Comparison of ENCODE assay signal across 1 cellular context in the genomic region with DNA sequence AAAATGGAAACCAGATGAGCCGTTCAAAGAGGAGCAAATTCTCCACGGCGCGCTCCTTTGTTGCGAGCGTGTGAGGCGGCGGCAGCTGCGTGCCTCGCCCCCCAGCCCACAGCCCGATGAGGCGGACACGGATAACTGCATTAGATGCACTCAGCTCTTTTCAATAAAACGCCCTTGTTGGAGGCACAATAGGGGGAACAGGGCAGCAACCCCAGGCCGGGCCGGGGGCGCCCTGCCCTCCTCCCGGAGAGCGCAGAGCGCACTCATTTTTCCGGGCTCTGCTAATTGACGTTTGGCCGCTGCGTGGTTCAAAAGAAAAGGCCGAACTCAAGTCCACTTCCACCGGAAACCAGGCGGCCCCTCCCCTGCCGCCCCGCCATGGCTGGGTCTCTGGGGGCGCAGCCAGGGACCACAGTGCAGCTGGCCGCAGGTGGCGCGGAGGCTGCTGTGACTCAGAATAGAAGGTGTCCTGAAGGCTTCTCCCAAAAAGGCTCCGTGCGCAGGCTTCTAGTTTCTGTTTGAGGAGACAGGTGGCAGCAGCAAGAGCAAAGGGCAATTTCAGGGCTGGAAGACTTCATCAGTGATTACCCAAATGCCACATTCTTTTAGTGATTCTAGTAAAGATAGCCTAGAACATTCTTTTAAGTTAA.
A peak's percentile ranks its signal among the peaks of the same experiment; 100 is the strongest.
TF ChIP-seq lines count a peak whose summit lies in the region.

No MANE protein-coding gene starts in this region.

TF ChIP-seq in HepG2, 621 proteins besides CTCF, POLR2A, EP300 and RAD21 (continued from another document and continues in another):
- TF ChIP-seq ZNF282 (IDR thresholded peaks at IDR 0.05; ENCODE audit: partially characterized antibody) (no peak), LCORL (IDR thresholded peaks at IDR 0.05) (no peak), LCORL (CRISPR knock-in tag; IDR thresholded peaks at IDR 0.05) (peak; percentile 61; the same call in 1 of the 2 replicates), ZNF563 (CRISPR knock-in tag; IDR thresholded peaks at IDR 0.05) (no peak), ZNF607 (CRISPR knock-in tag; IDR thresholded peaks at IDR 0.05; ENCODE audit: borderline replicate concordance) (no peak), BRD4 (CRISPR knock-in tag; IDR thresholded peaks at IDR 0.05) (peak; percentile 84), TOE1 (CRISPR knock-in tag; IDR thresholded peaks at IDR 0.05) (no peak), PHF21A (CRISPR knock-in tag; IDR thresholded peaks at IDR 0.05) (peak; percentile 94), POGZ (CRISPR knock-in tag; IDR thresholded peaks at IDR 0.05) (no peak; the same call in none of the 2 replicates), ZC3H13 (CRISPR knock-in tag; IDR thresholded peaks at IDR 0.05) (no peak), JUN (CRISPR knock-in tag; IDR thresholded peaks at IDR 0.05) (no peak; the same call in 1 of the 2 replicates), PTBP1 (IDR thresholded peaks at IDR 0.05; ENCODE audit: low read depth, low read length, poor library complexity, severe bottlenecking) (no peak), ZFP36L2 (CRISPR knock-in tag; IDR thresholded peaks at IDR 0.05) (no peak; the same call in 1 of the 2 replicates), CBX2 (IDR thresholded peaks at IDR 0.05; ENCODE audit: low read depth, low read length) (no peak), CBX2 (CRISPR knock-in tag; IDR thresholded peaks at IDR 0.05; ENCODE audit: low read depth) (no peak), BHLHE40 (IDR thresholded peaks at IDR 0.05; ENCODE audit: low read length) (no peak), RBAK (CRISPR knock-in tag; IDR thresholded peaks at IDR 0.05) (no peak), ZNF343 (CRISPR knock-in tag; IDR thresholded peaks at IDR 0.05) (no peak), JDP2 (CRISPR knock-in tag; IDR thresholded peaks at IDR 0.05; ENCODE audit: borderline replicate concordance) (no peak), RBM22 (optimal IDR thresholded peaks at IDR 0.05; ENCODE audit: low read length) (peak; percentile 36), PRPF4 (IDR thresholded peaks at IDR 0.05; ENCODE audit: low read depth, low read length, poor library complexity, severe bottlenecking) (no peak), GMEB1 (CRISPR knock-in tag; IDR thresholded peaks at IDR 0.05; ENCODE audit: borderline replicate concordance) (peak; percentile 50; the same call in 1 of the 2 replicates), TEF (CRISPR knock-in tag; IDR thresholded peaks at IDR 0.05) (no peak), FOXK1 (CRISPR knock-in tag; IDR thresholded peaks at IDR 0.05; ENCODE audit: borderline replicate concordance, low read depth) (peak; percentile 12; the same call in 1 of the 2 replicates), ZNF234 (CRISPR knock-in tag; conservative IDR thresholded peaks at IDR 0.05) (no peak), NCOA5 (CRISPR knock-in tag; IDR thresholded peaks at IDR 0.05) (no peak), HNRNPUL1 (IDR thresholded peaks at IDR 0.05; ENCODE audit: low read depth, low read length) (no peak), MXI1 (IDR thresholded peaks at IDR 0.05; ENCODE audit: borderline replicate concordance, low read depth, low read length) (peak; percentile 55; the same call in 1 of the 3 replicates), ZNF124 (CRISPR knock-in tag; IDR thresholded peaks at IDR 0.05) (no peak), AKAP8 (CRISPR knock-in tag; IDR thresholded peaks at IDR 0.05) (peak; percentile 38; the same call in 1 of the 2 replicates)
- TF ChIP-seq, protein P1, sequence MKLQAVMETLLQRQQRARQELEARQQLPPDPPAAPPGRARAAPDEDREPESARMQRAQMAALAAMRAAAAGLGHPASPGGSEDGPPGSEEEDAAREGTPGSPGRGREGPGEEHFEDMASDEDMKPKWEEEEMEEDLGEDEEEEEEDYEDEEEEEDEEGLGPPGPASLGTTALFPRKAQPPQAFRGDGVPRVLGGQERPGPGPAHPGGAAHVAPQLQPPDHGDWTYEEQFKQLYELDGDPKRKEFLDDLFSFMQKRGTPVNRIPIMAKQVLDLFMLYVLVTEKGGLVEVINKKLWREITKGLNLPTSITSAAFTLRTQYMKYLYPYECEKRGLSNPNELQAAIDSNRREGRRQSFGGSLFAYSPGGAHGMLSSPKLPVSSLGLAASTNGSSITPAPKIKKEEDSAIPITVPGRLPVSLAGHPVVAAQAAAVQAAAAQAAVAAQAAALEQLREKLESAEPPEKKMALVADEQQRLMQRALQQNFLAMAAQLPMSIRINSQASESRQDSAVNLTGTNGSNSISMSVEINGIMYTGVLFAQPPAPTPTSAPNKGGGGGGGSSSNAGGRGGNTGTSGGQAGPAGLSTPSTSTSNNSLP (IDR thresholded peaks at IDR 0.05; ENCODE audit: low read depth, low read length), result no peak
- TF ChIP-seq, protein P2, sequence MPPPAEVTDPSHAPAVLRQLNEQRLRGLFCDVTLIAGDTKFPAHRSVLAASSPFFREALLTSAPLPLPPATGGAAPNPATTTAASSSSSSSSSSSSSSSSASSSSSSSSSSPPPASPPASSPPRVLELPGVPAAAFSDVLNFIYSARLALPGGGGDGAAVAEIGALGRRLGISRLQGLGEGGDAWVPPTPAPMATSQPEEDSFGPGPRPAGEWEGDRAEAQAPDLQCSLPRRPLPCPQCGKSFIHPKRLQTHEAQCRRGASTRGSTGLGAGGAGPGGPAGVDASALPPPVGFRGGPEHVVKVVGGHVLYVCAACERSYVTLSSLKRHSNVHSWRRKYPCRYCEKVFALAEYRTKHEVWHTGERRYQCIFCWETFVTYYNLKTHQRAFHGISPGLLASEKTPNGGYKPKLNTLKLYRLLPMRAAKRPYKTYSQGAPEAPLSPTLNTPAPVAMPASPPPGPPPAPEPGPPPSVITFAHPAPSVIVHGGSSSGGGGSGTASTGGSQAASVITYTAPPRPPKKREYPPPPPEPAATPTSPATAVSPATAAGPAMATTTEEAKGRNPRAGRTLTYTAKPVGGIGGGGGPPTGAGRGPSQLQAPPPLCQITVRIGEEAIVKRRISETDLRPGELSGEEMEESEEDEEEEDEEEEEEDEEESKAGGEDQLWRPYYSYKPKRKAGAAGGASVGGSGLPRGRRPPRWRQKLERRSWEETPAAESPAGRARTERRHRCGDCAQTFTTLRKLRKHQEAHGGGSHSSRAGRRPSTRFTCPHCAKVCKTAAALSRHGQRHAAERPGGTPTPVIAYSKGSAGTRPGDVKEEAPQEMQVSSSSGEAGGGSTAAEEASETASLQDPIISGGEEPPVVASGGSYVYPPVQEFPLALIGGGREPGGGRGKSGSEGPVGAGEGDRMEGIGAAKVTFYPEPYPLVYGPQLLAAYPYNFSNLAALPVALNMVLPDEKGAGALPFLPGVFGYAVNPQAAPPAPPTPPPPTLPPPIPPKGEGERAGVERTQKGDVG (CRISPR knock-in tag; IDR thresholded peaks at IDR 0.05; ENCODE audit: borderline replicate concordance), result no peak
- TF ChIP-seq, protein P3, sequence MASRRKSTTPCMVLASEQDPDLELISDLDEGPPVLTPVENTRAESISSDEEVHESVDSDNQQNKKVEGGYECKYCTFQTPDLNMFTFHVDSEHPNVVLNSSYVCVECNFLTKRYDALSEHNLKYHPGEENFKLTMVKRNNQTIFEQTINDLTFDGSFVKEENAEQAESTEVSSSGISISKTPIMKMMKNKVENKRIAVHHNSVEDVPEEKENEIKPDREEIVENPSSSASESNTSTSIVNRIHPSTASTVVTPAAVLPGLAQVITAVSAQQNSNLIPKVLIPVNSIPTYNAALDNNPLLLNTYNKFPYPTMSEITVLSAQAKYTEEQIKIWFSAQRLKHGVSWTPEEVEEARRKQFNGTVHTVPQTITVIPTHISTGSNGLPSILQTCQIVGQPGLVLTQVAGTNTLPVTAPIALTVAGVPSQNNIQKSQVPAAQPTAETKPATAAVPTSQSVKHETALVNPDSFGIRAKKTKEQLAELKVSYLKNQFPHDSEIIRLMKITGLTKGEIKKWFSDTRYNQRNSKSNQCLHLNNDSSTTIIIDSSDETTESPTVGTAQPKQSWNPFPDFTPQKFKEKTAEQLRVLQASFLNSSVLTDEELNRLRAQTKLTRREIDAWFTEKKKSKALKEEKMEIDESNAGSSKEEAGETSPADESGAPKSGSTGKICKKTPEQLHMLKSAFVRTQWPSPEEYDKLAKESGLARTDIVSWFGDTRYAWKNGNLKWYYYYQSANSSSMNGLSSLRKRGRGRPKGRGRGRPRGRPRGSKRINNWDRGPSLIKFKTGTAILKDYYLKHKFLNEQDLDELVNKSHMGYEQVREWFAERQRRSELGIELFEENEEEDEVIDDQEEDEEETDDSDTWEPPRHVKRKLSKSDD (CRISPR knock-in tag; IDR thresholded peaks at IDR 0.05; ENCODE audit: low read depth), result no peak
- TF ChIP-seq, protein P4, sequence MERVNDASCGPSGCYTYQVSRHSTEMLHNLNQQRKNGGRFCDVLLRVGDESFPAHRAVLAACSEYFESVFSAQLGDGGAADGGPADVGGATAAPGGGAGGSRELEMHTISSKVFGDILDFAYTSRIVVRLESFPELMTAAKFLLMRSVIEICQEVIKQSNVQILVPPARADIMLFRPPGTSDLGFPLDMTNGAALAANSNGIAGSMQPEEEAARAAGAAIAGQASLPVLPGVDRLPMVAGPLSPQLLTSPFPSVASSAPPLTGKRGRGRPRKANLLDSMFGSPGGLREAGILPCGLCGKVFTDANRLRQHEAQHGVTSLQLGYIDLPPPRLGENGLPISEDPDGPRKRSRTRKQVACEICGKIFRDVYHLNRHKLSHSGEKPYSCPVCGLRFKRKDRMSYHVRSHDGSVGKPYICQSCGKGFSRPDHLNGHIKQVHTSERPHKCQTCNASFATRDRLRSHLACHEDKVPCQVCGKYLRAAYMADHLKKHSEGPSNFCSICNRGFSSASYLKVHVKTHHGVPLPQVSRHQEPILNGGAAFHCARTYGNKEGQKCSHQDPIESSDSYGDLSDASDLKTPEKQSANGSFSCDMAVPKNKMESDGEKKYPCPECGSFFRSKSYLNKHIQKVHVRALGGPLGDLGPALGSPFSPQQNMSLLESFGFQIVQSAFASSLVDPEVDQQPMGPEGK (CRISPR knock-in tag; IDR thresholded peaks at IDR 0.05), result peak; percentile 94
- TF ChIP-seq, protein P5, sequence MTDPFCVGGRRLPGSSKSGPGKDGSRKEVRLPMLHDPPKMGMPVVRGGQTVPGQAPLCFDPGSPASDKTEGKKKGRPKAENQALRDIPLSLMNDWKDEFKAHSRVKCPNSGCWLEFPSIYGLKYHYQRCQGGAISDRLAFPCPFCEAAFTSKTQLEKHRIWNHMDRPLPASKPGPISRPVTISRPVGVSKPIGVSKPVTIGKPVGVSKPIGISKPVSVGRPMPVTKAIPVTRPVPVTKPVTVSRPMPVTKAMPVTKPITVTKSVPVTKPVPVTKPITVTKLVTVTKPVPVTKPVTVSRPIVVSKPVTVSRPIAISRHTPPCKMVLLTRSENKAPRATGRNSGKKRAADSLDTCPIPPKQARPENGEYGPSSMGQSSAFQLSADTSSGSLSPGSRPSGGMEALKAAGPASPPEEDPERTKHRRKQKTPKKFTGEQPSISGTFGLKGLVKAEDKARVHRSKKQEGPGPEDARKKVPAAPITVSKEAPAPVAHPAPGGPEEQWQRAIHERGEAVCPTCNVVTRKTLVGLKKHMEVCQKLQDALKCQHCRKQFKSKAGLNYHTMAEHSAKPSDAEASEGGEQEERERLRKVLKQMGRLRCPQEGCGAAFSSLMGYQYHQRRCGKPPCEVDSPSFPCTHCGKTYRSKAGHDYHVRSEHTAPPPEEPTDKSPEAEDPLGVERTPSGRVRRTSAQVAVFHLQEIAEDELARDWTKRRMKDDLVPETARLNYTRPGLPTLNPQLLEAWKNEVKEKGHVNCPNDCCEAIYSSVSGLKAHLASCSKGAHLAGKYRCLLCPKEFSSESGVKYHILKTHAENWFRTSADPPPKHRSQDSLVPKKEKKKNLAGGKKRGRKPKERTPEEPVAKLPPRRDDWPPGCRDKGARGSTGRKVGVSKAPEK (CRISPR knock-in tag; IDR thresholded peaks at IDR 0.05; ENCODE audit: borderline replicate concordance), result no peak
- TF ChIP-seq, protein P6, sequence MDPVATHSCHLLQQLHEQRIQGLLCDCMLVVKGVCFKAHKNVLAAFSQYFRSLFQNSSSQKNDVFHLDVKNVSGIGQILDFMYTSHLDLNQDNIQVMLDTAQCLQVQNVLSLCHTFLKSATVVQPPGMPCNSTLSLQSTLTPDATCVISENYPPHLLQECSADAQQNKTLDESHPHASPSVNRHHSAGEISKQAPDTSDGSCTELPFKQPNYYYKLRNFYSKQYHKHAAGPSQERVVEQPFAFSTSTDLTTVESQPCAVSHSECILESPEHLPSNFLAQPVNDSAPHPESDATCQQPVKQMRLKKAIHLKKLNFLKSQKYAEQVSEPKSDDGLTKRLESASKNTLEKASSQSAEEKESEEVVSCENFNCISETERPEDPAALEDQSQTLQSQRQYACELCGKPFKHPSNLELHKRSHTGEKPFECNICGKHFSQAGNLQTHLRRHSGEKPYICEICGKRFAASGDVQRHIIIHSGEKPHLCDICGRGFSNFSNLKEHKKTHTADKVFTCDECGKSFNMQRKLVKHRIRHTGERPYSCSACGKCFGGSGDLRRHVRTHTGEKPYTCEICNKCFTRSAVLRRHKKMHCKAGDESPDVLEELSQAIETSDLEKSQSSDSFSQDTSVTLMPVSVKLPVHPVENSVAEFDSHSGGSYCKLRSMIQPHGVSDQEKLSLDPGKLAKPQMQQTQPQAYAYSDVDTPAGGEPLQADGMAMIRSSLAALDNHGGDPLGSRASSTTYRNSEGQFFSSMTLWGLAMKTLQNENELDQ (CRISPR knock-in tag; IDR thresholded peaks at IDR 0.05; ENCODE audit: borderline replicate concordance), result peak; percentile 7; the same call in 1 of the 2 replicates
